ENCODE assay signal across 18 cellular contexts in genomic region chr2:72961036-72961720, GRCh38. TPM values are rescaled to one million over a fixed set of nuclear protein-coding genes. Genes with fewer than 3 reads are reported as not detected.
A peak's percentile ranks its signal among the peaks of the same experiment; 100 is the strongest.
DNase-seq lines count a peak whose midpoint lies in the region; ATAC-seq, FAIRE-seq and TF ChIP-seq lines count a peak whose summit lies in the region.
"Had no signal": no experiment of that assay in that cellular context is flagged by ENCODE, and none has a peak within 500 bp of the region (broad histone marks: within the 10 kb centered on the region; RNA-seq: fewer than 3 reads in every experiment).

No MANE protein-coding gene starts in this region.

- peaks cover 33 to 79% (median 61%) of the 10 kb centered on the region in 10 experiments for H3K4me1 ChIP-seq in BLaER1 treated with 17β-estradiol and CSF1 and Interleukin-3, amounts not matched to agents 10 nM and 100 nM

- peak overlapping the region; percentile 9 to 73 for H3K27ac Mint-ChIP-seq in effector memory CD8-positive, alpha-beta T cell
- H3K27ac Mint-ChIP-seq in nephron progenitor cell (peak overlapping the region; percentile 79), progenitor cell of endocrine pancreas (peak overlapping the region; percentile 49)
- H3K27ac Mint-ChIP-seq: CD8-positive, alpha-beta T cell had no signal

- peaks cover 4% of the 10 kb centered on the region for H3K36me3 Mint-ChIP-seq in effector memory CD8-positive, alpha-beta T cell (ENCODE audit: insufficient read depth)
- H3K36me3 Mint-ChIP-seq in nephron progenitor cell (ENCODE audit: low read depth): no peaks in the 10 kb centered on the region
- peaks cover 11% of the 10 kb centered on the region for H3K36me3 Mint-ChIP-seq in progenitor cell of endocrine pancreas (ENCODE audit: insufficient read depth)
- H3K36me3 Mint-ChIP-seq: IgD-negative memory B cell had no signal

- DNase-seq in effector memory CD8-positive, alpha-beta T cell: no peak
- DNase-seq in nephron progenitor cell (peak; percentile 31), progenitor cell of endocrine pancreas (ENCODE audit: low spot score, unreplicated experiment) (no peak), activated gamma-delta T cell (lab: John Stamatoyannopoulos, UW) (no peak), erythroblast (lab: John Stamatoyannopoulos, UW) (no peak), H54 (ENCODE audit: insufficient read length, low spot score) (no peak), RWPE1 (ENCODE audit: low spot score) (no peak)
- DNase-seq: ACHN; CD8-positive, alpha-beta T cell; COR-L47; DND-41; GDM1 had no signal

- no peak for ATAC-seq in effector memory CD8-positive, alpha-beta T cell (replicated peaks)
- ATAC-seq: CD8-positive, alpha-beta T cell; HCT116 had no signal

- TF ChIP-seq CTCF in nephron progenitor cell (IDR thresholded peaks at IDR 0.05) (no peak), progenitor cell of endocrine pancreas (IDR thresholded peaks at IDR 0.05; ENCODE audit: unreplicated experiment) (no peak), RWPE1 (conservative IDR thresholded peaks at IDR 0.05; ENCODE audit: low read depth) (no peak)

- FAIRE-seq in H54 (lab: Jason Lieb, UNC): no peak
- FAIRE-seq: GM19239 had no signal

- H3K4me3 Mint-ChIP-seq in effector memory CD8-positive, alpha-beta T cell: no peak overlapping the region
- H3K4me3 Mint-ChIP-seq in nephron progenitor cell (no peak overlapping the region), progenitor cell of endocrine pancreas (ENCODE audit: low read depth) (no peak overlapping the region)
- H3K4me3 Mint-ChIP-seq: CD8-positive, alpha-beta T cell; IgD-negative memory B cell had no signal

- 0 out of 22 replicates have a peak, but pooled peaks cover 0 to 15% (median 0%) of the 10 kb centered on the region in 11 experiments for H3K27me3 ChIP-seq in BLaER1 treated with 17β-estradiol and CSF1 and Interleukin-3, amounts not matched to agents 10 nM and 100 nM

- H3K27me3 Mint-ChIP-seq in effector memory CD8-positive, alpha-beta T cell: no peaks in the 10 kb centered on the region
- peaks cover 27% of the 10 kb centered on the region for H3K27me3 Mint-ChIP-seq in nephron progenitor cell (ENCODE audit: low read depth, poor library complexity)
- H3K27me3 Mint-ChIP-seq in progenitor cell of endocrine pancreas: no peaks in the 10 kb centered on the region
- H3K27me3 Mint-ChIP-seq: IgD-negative memory B cell had no signal

- H3K9me3 ChIP-seq in BLaER1 treated with 17β-estradiol and CSF1 and Interleukin-3, amounts not matched to agents 10 nM and 100 nM (replicated peaks in 1 of 11): no peaks in the 10 kb centered on the region

- peaks cover 18 to 19% of the 10 kb centered on the region in 2 donors for H3K4me1 Mint-ChIP-seq in effector memory CD8-positive, alpha-beta T cell (ENCODE audit: low read depth in 2 of 2)
- H3K4me1 Mint-ChIP-seq in nephron progenitor cell: peaks cover 65% of the 10 kb centered on the region
- peaks cover 12% of the 10 kb centered on the region for H3K4me1 Mint-ChIP-seq in progenitor cell of endocrine pancreas (ENCODE audit: low read depth)
- H3K4me1 Mint-ChIP-seq: IgD-negative memory B cell had no signal

- CTCF ChIA-PET in RWPE1 (lab: Yijun Ruan, JAX): interaction anchor here (1.8 kb wide), 1 partner anchor 13 kb away, joined by 5 read pairs; no protein-coding TSS in a partner anchor

- H4K20me1 ChIP-seq in BLaER1 treated with 17β-estradiol and CSF1 and Interleukin-3, amounts not matched to agents 10 nM and 100 nM: peaks cover 0 to 46% (median 0%) of the 10 kb centered on the region in 11 experiments; a peak in 5 of 22 replicates

- no peaks in the 10 kb centered on the region for H3K36me3 ChIP-seq in BLaER1 treated with 17β-estradiol and CSF1 and Interleukin-3, amounts not matched to agents 10 nM and 100 nM

- no peak overlapping the region for H3K4me3 ChIP-seq in BLaER1 treated with 17β-estradiol and CSF1 and Interleukin-3, amounts not matched to agents 10 nM and 100 nM

- H3K27ac ChIP-seq in BLaER1 treated with 17β-estradiol and CSF1 and Interleukin-3, amounts not matched to agents 10 nM and 100 nM: peak overlapping the region in 8 of 11 experiments; percentile 4 to 79 (median 63); a peak in 14 of 22 replicates
- H3K27ac ChIP-seq in RWPE1: no peak overlapping the region
- H3K27ac ChIP-seq: C4-2B had no signal

- no peaks in the 10 kb centered on the region for H3K9me3 Mint-ChIP-seq in effector memory CD8-positive, alpha-beta T cell
- H3K9me3 Mint-ChIP-seq in nephron progenitor cell (no peaks in the 10 kb centered on the region), progenitor cell of endocrine pancreas (ENCODE audit: low read depth) (no peaks in the 10 kb centered on the region)
- H3K9me3 Mint-ChIP-seq: CD8-positive, alpha-beta T cell; IgD-negative memory B cell had no signal

- H3K4me2 ChIP-seq in BLaER1 treated with 17β-estradiol and CSF1 and Interleukin-3, amounts not matched to agents 10 nM and 100 nM: peak overlapping the region in 10 of 11 experiments; percentile 48 to 90 (median 78); a peak in 19 of 22 replicates

- POLR2A ChIA-PET in RWPE1 (lab: Yijun Ruan, JAX; ENCODE audit: low non-redundant PET): no interaction called here

- TF ChIP-seq POLR2A in erythroblast (IDR thresholded peaks at IDR 0.05; ENCODE audit: low read length): no peak
- TF ChIP-seq POLR2A in H54 (IDR thresholded peaks at IDR 0.05; ENCODE audit: low read depth, low read length): no peak

- peak overlapping the region in 5 of 11 experiments; percentile 26 to 73 (median 64); a peak in 10 of 22 replicates for H3K9ac ChIP-seq in BLaER1 treated with 17β-estradiol and CSF1 and Interleukin-3, amounts not matched to agents 10 nM and 100 nM

RNA-seq across cellular contexts. Expression of gene EMX1, which starts 43.9 kb away (rescaled TPM):
- 0.69 and 0.71 TPM in 2 replicates for total RNA-seq in progenitor cell of endocrine pancreas
- total RNA-seq: CD8-positive, alpha-beta T cell; H4 had no signal
